In genomic region chr2:240309214-240309613, GRCh38 we compare ENCODE assay signal across 18 cellular contexts.
"Had no signal": no experiment of that assay in that cellular context is flagged by ENCODE, and none has a peak within 500 bp of the region (broad histone marks: within the 10 kb centered on the region; RNA-seq: fewer than 3 reads in every experiment).

No MANE protein-coding gene starts in this region.

- H3K4me1 ChIP-seq: lower lobe of right lung, tibial artery had no signal

- H3K4me3 ChIP-seq: dorsolateral prefrontal cortex, lower lobe of right lung, tibial artery had no signal

- ATAC-seq: stimulated activated naive CD8-positive, alpha-beta T cell treated with anti-CD3 and anti-CD28 coated beads, Interleukin-15, Interleukin-2, amounts not matched to agents 100 U/mL and 50 U/mL, for 24 hours; T-helper 17 cell had no signal

- H3K4me1 Mint-ChIP-seq: T-helper 17 cell had no signal

- H3K27me3 ChIP-seq: dorsolateral prefrontal cortex, tibial artery had no signal

- H3K36me3 ChIP-seq: lower lobe of right lung, tibial artery had no signal

- H3K27ac ChIP-seq: dorsolateral prefrontal cortex, epithelial cell of prostate, lower lobe of right lung, tibial artery, VCaP had no signal

- H3K4me3 Mint-ChIP-seq: activated naive CD8-positive, alpha-beta T cell; activated T-helper 1 cell treated with anti-CD3 and anti-CD28 coated beads, Interleukin-12 subunit alpha, Interleukin-12 subunit beta, Interleukin-2, Interleukin-4 antibody, amounts not matched to agents 30 ng/mL and 10 ng/mL and 1 ng/mL, durations not matched to agents 14 hours and 24 hours and 36 hours; nephron progenitor cell; T-helper 17 cell had no signal

- H3K9me3 Mint-ChIP-seq: activated T-helper 1 cell treated with anti-CD3 and anti-CD28 coated beads, Interleukin-12 subunit alpha, Interleukin-12 subunit beta, Interleukin-2, Interleukin-4 antibody, amounts not matched to agents 30 ng/mL and 10 ng/mL and 1 ng/mL, durations not matched to agents 14 hours and 24 hours and 36 hours; nephron progenitor cell had no signal

- H3K9me3 ChIP-seq: lower lobe of right lung, tibial artery had no signal

- DNase-seq: activated CD4-positive, alpha-beta T cell treated with anti-CD3 and anti-CD28 coated beads, Interleukin-2, amount 50 U/mL, for 1 hour; activated CD4-positive, CD25-positive, alpha-beta regulatory T cell treated with anti-CD3 and anti-CD28 coated beads, Interleukin-2, amount 50 U/mL, for 72 hours; caudate nucleus; dorsolateral prefrontal cortex; foreskin fibroblast; lower lobe of right lung; nephron progenitor cell; occipital lobe; stimulated activated CD4-positive, alpha-beta T cell treated with anti-CD3 and anti-CD28 coated beads, Interleukin-12 subunit alpha, Interleukin-12 subunit beta, amount 100 ng/mL, for 4 hours; stimulated activated CD4-positive, alpha-beta T cell treated with anti-CD3 and anti-CD28 coated beads, Interleukin-1b, Interleukin-23, amount 100 ng/mL, for 48 hours; stimulated activated naive CD8-positive, alpha-beta T cell treated with anti-CD3 and anti-CD28 coated beads, Interleukin-15, Interleukin-2, amounts not matched to agents 100 U/mL and 50 U/mL, for 24 hours; substantia nigra; T-helper 17 cell had no signal

- H3K36me3 Mint-ChIP-seq: activated naive CD8-positive, alpha-beta T cell had no signal

- H3K27ac Mint-ChIP-seq: activated naive CD8-positive, alpha-beta T cell; activated T-helper 1 cell treated with anti-CD3 and anti-CD28 coated beads, Interleukin-12 subunit alpha, Interleukin-12 subunit beta, Interleukin-2, Interleukin-4 antibody, amounts not matched to agents 30 ng/mL and 10 ng/mL and 1 ng/mL, durations not matched to agents 14 hours and 24 hours and 36 hours; nephron progenitor cell; T-helper 17 cell had no signal
